In genomic region chr16:14510581-14510938, GRCh38 we compare ENCODE assay signal across 23 cellular contexts.
DNase-seq lines count a peak whose midpoint lies in the region; ATAC-seq, FAIRE-seq and TF ChIP-seq lines count a peak whose summit lies in the region.
"Had no signal": no experiment of that assay in that cellular context is flagged by ENCODE, and none has a peak within 500 bp of the region (broad histone marks: within the 10 kb centered on the region; RNA-seq: fewer than 3 reads in every experiment).

No MANE protein-coding gene starts in this region.

- no peaks in the 10 kb centered on the region for H3K27me3 Mint-ChIP-seq in activated naive CD4-positive, alpha-beta T cell treated with anti-CD3 and anti-CD28 coated beads, Interleukin-2, amount 10 ng/mL, durations not matched to agents 7 days and 5 days
- H3K27me3 Mint-ChIP-seq in immature natural killer cell (ENCODE audit: low read depth in 3 of 3) = no peaks in the 10 kb centered on the region
- H3K27me3 Mint-ChIP-seq: activated T-cell treated with anti-CD3 and anti-CD28 coated beads, Interleukin-2, amount 50 U/mL, for 24 hours; IgD-negative memory B cell had no signal

- H3K4me1 ChIP-seq in SJCRH30 (peaks cover 28% of the 10 kb centered on the region), parathyroid adenoma (peaks cover 28% of the 10 kb centered on the region), Karpas-422 (ENCODE audit: low read length) (peaks cover 18% of the 10 kb centered on the region)

- peak overlapping the region; percentile 80 for H3K27ac ChIP-seq in SJCRH30
- peak overlapping the region; percentile 92 for H3K27ac ChIP-seq in epithelial cell of prostate
- H3K27ac ChIP-seq in parathyroid adenoma = peak overlapping the region; percentile 4
- no peak overlapping the region for H3K27ac ChIP-seq in Karpas-422 (ENCODE audit: low read length)
- H3K27ac ChIP-seq: spleen, testis had no signal

- H3K4me1 Mint-ChIP-seq in activated naive CD4-positive, alpha-beta T cell treated with anti-CD3 and anti-CD28 coated beads, Interleukin-2, amount 10 ng/mL, durations not matched to agents 7 days and 5 days = no peaks in the 10 kb centered on the region
- peaks cover 8 to 26% of the 10 kb centered on the region in 2 donors for H3K4me1 Mint-ChIP-seq in immature natural killer cell

- H3K9me3 ChIP-seq in SJCRH30 (replicated peaks) = no peaks in the 10 kb centered on the region
- H3K9me3 ChIP-seq in parathyroid adenoma (ENCODE audit: control insufficient read depth, low read length) = no peaks in the 10 kb centered on the region
- H3K9me3 ChIP-seq in Karpas-422 (ENCODE audit: low read length) = no peaks in the 10 kb centered on the region
- H3K9me3 ChIP-seq: heart right ventricle, spleen, testis had no signal

- CTCF ChIA-PET in activated naive CD4-positive, alpha-beta T cell treated with anti-CD3 and anti-CD28 coated beads, Interleukin-2, amount 10 ng/mL, durations not matched to agents 7 days and 5 days (lab: Charles Lee) = no interaction called here

- H3K4me3 Mint-ChIP-seq in activated naive CD4-positive, alpha-beta T cell treated with anti-CD3 and anti-CD28 coated beads, Interleukin-2, amount 10 ng/mL, durations not matched to agents 7 days and 5 days = no peak overlapping the region
- no peak overlapping the region for H3K4me3 Mint-ChIP-seq in immature natural killer cell
- H3K4me3 Mint-ChIP-seq: activated T-cell treated with anti-CD3 and anti-CD28 coated beads, Interleukin-2, amount 50 U/mL, for 24 hours; IgD-negative memory B cell; stimulated activated effector memory CD8-positive, alpha-beta T cell treated with anti-CD3 and anti-CD28 coated beads, Interleukin-12 subunit alpha, Interleukin-12 subunit beta, amount 100 ng/mL, for 72 hours had no signal

- H3K9me2 ChIP-seq in Karpas-422 (replicated peaks; ENCODE audit: insufficient read depth, low read length) = no peaks in the 10 kb centered on the region

- H2AFZ ChIP-seq in parathyroid adenoma (no peak overlapping the region), Karpas-422 (ENCODE audit: low read length) (no peak overlapping the region)

- H3K27me3 ChIP-seq in SJCRH30 (no peaks in the 10 kb centered on the region), parathyroid adenoma (ENCODE audit: control insufficient read depth, insufficient read depth, low read length) (no peaks in the 10 kb centered on the region), Karpas-422 (ENCODE audit: low read length) (no peaks in the 10 kb centered on the region)
- H3K27me3 ChIP-seq: heart right ventricle, spleen, testis had no signal

- no peaks in the 10 kb centered on the region for H3K9me3 Mint-ChIP-seq in activated naive CD4-positive, alpha-beta T cell treated with anti-CD3 and anti-CD28 coated beads, Interleukin-2, amount 10 ng/mL, durations not matched to agents 7 days and 5 days
- no peaks in the 10 kb centered on the region for H3K9me3 Mint-ChIP-seq in immature natural killer cell
- H3K9me3 Mint-ChIP-seq: activated T-cell treated with anti-CD3 and anti-CD28 coated beads, Interleukin-2, amount 50 U/mL, for 24 hours; IgD-negative memory B cell; stimulated activated effector memory CD8-positive, alpha-beta T cell treated with anti-CD3 and anti-CD28 coated beads, Interleukin-12 subunit alpha, Interleukin-12 subunit beta, amount 100 ng/mL, for 72 hours had no signal

- no peak overlapping the region for H3K9ac ChIP-seq in parathyroid adenoma
- H3K9ac ChIP-seq in Karpas-422 (ENCODE audit: low read length) = no peak overlapping the region

- H4K20me1 ChIP-seq in Karpas-422 (ENCODE audit: insufficient read depth, low read depth, low read length) = no peaks in the 10 kb centered on the region

- no peak overlapping the region for H3K27ac Mint-ChIP-seq in activated naive CD4-positive, alpha-beta T cell treated with anti-CD3 and anti-CD28 coated beads, Interleukin-2, amount 10 ng/mL, durations not matched to agents 7 days and 5 days
- H3K27ac Mint-ChIP-seq in immature natural killer cell = no peak overlapping the region
- H3K27ac Mint-ChIP-seq: activated T-cell treated with anti-CD3 and anti-CD28 coated beads, Interleukin-2, amount 50 U/mL, for 24 hours; IgD-negative memory B cell had no signal

- H3K36me3 ChIP-seq in SJCRH30 = no peaks in the 10 kb centered on the region
- H3K36me3 ChIP-seq in parathyroid adenoma (ENCODE audit: control insufficient read depth, insufficient read depth, low read length) = no peaks in the 10 kb centered on the region
- H3K36me3 ChIP-seq in Karpas-422 (ENCODE audit: insufficient read depth, low read length) = no peaks in the 10 kb centered on the region
- H3K36me3 ChIP-seq: heart right ventricle had no signal

- TF ChIP-seq CTCF in parathyroid adenoma (IDR thresholded peaks at IDR 0.05) = no peak

- H3K36me3 Mint-ChIP-seq in activated naive CD4-positive, alpha-beta T cell treated with anti-CD3 and anti-CD28 coated beads, Interleukin-2, amount 10 ng/mL, durations not matched to agents 7 days and 5 days = no peaks in the 10 kb centered on the region
- peaks cover 0 to 2% (median 0%) of the 10 kb centered on the region in 3 donors for H3K36me3 Mint-ChIP-seq in immature natural killer cell

- DNase-seq in GM12891 (ENCODE audit: insufficient read length, low spot score) = no peak
- DNase-seq in SJCRH30 = no peak
- DNase-seq in epithelial cell of prostate (ENCODE audit: low read depth, low spot score) = no peak
- no peak for DNase-seq in activated naive CD4-positive, alpha-beta T cell treated with anti-CD3 and anti-CD28 coated beads, Interleukin-2, amount 10 ng/mL, durations not matched to agents 7 days and 5 days
- no peak for DNase-seq in immature natural killer cell
- DNase-seq in Karpas-422 = no peak
- DNase-seq: activated CD4-positive, alpha-beta T cell treated with anti-CD3 and anti-CD28 coated beads for 48 hours; activated T-cell treated with anti-CD3 and anti-CD28 coated beads, Interleukin-2, amount 50 U/mL, for 24 hours; C1 segment of cervical spinal cord; central memory CD4-positive, alpha-beta T cell; DMS79 treated with DMSO at 0.1 percent for 48 hours; heart right ventricle; NCI-H1105; NCI-H2029; NCI-H2227 treated with DMSO at 0.1 percent for 48 hours; NCI-H69; spleen; stimulated activated CD4-positive, alpha-beta T cell treated with anti-CD3 and anti-CD28 coated beads, Interleukin-2, amount 100 ng/mL, for 48 hours; testis had no signal

- FAIRE-seq in GM12891 (lab: Jason Lieb, UNC) = peak; percentile 9

- H3K4me2 ChIP-seq in parathyroid adenoma (ENCODE audit: low read length) = peak overlapping the region; percentile 2
- H3K4me2 ChIP-seq in Karpas-422 (ENCODE audit: low read depth, low read length, poor library complexity, severe bottlenecking) = no peak overlapping the region

- H3K4me3 ChIP-seq in SJCRH30 (no peak overlapping the region), parathyroid adenoma (ENCODE audit: low read depth, low read length) (no peak overlapping the region), Karpas-422 (ENCODE audit: low read length) (no peak overlapping the region)
- H3K4me3 ChIP-seq: heart right ventricle, spleen, testis had no signal

- H3K79me2 ChIP-seq in parathyroid adenoma (peaks cover 12% of the 10 kb centered on the region), Karpas-422 (ENCODE audit: low read length) (peaks cover 47% of the 10 kb centered on the region)

- no peak for TF ChIP-seq POLR2A in GM12891 (IDR thresholded peaks at IDR 0.05; ENCODE audit: low read depth, low read length)

- ATAC-seq in HG02610 (IDR thresholded peaks at IDR 0.05; ENCODE audit: unreplicated experiment) = no peak
- ATAC-seq: stimulated activated effector memory CD8-positive, alpha-beta T cell treated with anti-CD3 and anti-CD28 coated beads, Interleukin-12 subunit alpha, Interleukin-12 subunit beta, amount 100 ng/mL, for 72 hours had no signal

TF ChIP-seq in GM12891, 5 proteins besides CTCF, POLR2A, EP300 and RAD21:
- TF ChIP-seq TAF1 (IDR thresholded peaks at IDR 0.05; ENCODE audit: low read depth, low read length) (no peak), POLR2AphosphoS5 (IDR thresholded peaks at IDR 0.05; ENCODE audit: low read depth, low read length) (no peak), SPI1 (IDR thresholded peaks at IDR 0.05; ENCODE audit: low read depth, low read length) (no peak), POU2F2 (IDR thresholded peaks at IDR 0.05; ENCODE audit: low read depth, low read length) (no peak), PAX5 (IDR thresholded peaks at IDR 0.05; ENCODE audit: insufficient read depth, low read length, severe bottlenecking) (no peak)
